ENCODE assay signal across 17 cellular contexts in the genomic region with DNA sequence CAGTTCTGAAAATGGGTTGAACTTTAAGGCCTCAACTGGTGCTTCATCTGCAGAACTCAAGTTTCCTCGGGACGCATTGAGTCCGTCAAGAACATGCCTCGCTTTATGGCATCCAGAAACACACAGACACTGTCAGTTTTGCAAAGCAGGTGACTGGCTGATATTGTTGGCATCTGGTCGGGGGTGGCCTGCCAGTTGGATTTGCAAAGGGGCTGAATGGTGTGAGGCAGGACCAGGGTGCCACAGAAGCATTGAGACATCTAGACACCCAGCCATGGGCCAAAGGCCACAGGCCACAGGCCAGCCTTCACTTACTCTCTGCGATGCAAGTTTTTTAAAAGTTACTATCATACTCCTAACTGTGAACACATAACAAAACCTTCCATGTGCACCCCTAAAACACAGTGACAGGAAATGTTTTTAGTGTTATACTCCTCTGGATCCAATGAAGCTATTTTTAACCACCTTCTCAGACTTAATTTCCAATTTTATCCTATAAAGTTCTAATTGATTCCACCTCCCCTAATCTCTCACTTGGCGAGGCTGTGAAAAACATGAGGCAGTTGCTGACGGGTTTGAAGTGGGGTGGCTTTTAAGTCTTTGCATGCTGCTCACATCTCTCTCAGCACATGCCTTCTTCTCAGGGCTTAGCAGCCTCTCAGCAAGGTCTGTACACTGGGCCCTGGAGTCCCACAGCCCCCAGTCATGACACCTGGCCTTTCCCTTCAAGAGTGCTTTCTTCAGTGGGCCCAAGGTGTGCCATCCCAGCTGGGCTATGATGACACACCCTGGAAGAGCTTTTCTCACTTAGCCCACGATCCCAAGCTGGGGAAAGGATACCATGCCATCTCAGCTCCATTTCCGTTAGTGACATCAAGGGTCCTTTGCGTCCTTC. TPM values are rescaled to one million over a fixed set of nuclear protein-coding genes. Genes with fewer than 3 reads are reported as not detected.
A peak's percentile ranks its signal among the peaks of the same experiment; 100 is the strongest.
DNase-seq lines count a peak whose midpoint lies in the region; ATAC-seq, FAIRE-seq and TF ChIP-seq lines count a peak whose summit lies in the region.
"Had no signal": no experiment of that assay in that cellular context is flagged by ENCODE, and none has a peak within 500 bp of the region (broad histone marks: within the 10 kb centered on the region; RNA-seq: fewer than 3 reads in every experiment).

No MANE protein-coding gene starts in this region.

- peak overlapping the region; percentile 88 for H3K27ac Mint-ChIP-seq in neural crest cell (ENCODE audit: unreplicated experiment)

- no peaks in the 10 kb centered on the region for H3K27me3 Mint-ChIP-seq in neural crest cell (ENCODE audit: low read depth)

- peaks cover 7% of the 10 kb centered on the region for H3K36me3 Mint-ChIP-seq in neural crest cell (ENCODE audit: low read depth)

- no peak overlapping the region for H3K4me3 ChIP-seq in heart left ventricle
- H3K4me3 ChIP-seq in bronchial epithelial cell (ENCODE audit: low read depth, low read length), result no peak overlapping the region
- no peak overlapping the region for H3K4me3 ChIP-seq in aorta (ENCODE audit: low read length in 2 of 2)
- H3K4me3 ChIP-seq: A549 had no signal

- ATAC-seq in heart left ventricle (no peak), left ventricle myocardium superior (no peak), aorta (ENCODE audit: low FRiP score) (no peak), HG03342 (IDR thresholded peaks at IDR 0.05; ENCODE audit: unreplicated experiment) (no peak)
- ATAC-seq: A549 had no signal

- peak; percentile 72 for FAIRE-seq in bronchial epithelial cell (lab: Jason Lieb, UNC)
- FAIRE-seq: A549 had no signal

- H3K4me1 ChIP-seq in heart left ventricle (peaks cover 0 to 37% (median 26%) of the 10 kb centered on the region in 12 donors), aorta (ENCODE audit: control insufficient read depth in 1 of 2, insufficient read depth in 2 of 2, low read length in 2 of 2) (peaks cover 0 to 3% of the 10 kb centered on the region in 2 donors)
- H3K4me1 ChIP-seq: A549 had no signal

- H3K27me3 ChIP-seq in heart left ventricle (no peaks in the 10 kb centered on the region), bronchial epithelial cell (ENCODE audit: control insufficient read depth, insufficient read depth, low read length) (no peaks in the 10 kb centered on the region), aorta (ENCODE audit: control insufficient read depth in 1 of 2, insufficient read depth in 2 of 2, low read length in 1 of 2) (no peaks in the 10 kb centered on the region)

- H3K9me3 Mint-ChIP-seq in neural crest cell, result no peaks in the 10 kb centered on the region
- H3K9me3 Mint-ChIP-seq: H9 had no signal

- DNase-seq in heart left ventricle, result peak in 3 of 5 donors; percentile 8 to 27 (median 18)
- no peak for DNase-seq in left ventricle myocardium superior
- DNase-seq in bronchial epithelial cell (ENCODE audit: low read depth), result no peak
- no peak for DNase-seq in neural crest cell (ENCODE audit: low read depth, low spot score)
- DNase-seq in aorta, result peak; percentile 24 to 71
- no peak for DNase-seq in GM10266 (ENCODE audit: extremely low spot score)
- DNase-seq: DMS79 treated with DMSO at 0.1 percent for 48 hours, H9, NCI-H1417 treated with DMSO at 0.1 percent for 48 hours, NCI-H187 treated with DMSO at 0.1 percent for 48 hours, NCI-H2227 treated with DMSO at 0.1 percent for 48 hours, NCI-H524, NCI-H82, OCI-M1 had no signal

- no peak for TF ChIP-seq POLR2A in heart left ventricle (IDR thresholded peaks at IDR 0.05)

- H3K4me1 Mint-ChIP-seq in neural crest cell, result peaks cover 21% of the 10 kb centered on the region

- H3K27ac ChIP-seq in heart left ventricle (no peak overlapping the region), aorta (ENCODE audit: low read depth in 1 of 2, low read length in 2 of 2) (no peak overlapping the region)
- H3K27ac ChIP-seq: A549, HL-60 had no signal

- TF ChIP-seq CTCF in heart left ventricle (IDR thresholded peaks at IDR 0.05) (no peak), bronchial epithelial cell (IDR thresholded peaks at IDR 0.05; ENCODE audit: insufficient read depth, low read length, severe bottlenecking) (no peak), neural crest cell (conservative IDR thresholded peaks at IDR 0.05) (no peak), GM10266 (IDR thresholded peaks at IDR 0.05; ENCODE audit: control insufficient read depth, insufficient read depth, low read depth, missing control alignments) (no peak)

- H3K4me3 Mint-ChIP-seq in neural crest cell, result no peak overlapping the region
- H3K4me3 Mint-ChIP-seq: H9 had no signal

- 89 to 94% (median 93%) methylated on average over 8 to 11 of the region's 11 CpGs for WGBS in heart left ventricle, 4 donors
- WGBS in aorta, 2 donors, result 96% methylated on average over 11 of the region's 11 CpGs

- H3K36me3 ChIP-seq in heart left ventricle (peaks cover 0 to 4% (median 0%) of the 10 kb centered on the region in 9 donors), bronchial epithelial cell (ENCODE audit: control insufficient read depth, insufficient read depth, low read length) (no peaks in the 10 kb centered on the region), aorta (ENCODE audit: control insufficient read depth in 1 of 2, insufficient read depth in 2 of 2, low read length in 1 of 2) (no peaks in the 10 kb centered on the region)

- intact Hi-C loops in heart left ventricle (cut with DNase I), result no loop called here
- intact Hi-C loops in left ventricle myocardium superior (cut with micrococcal nuclease), result no loop called here
- intact Hi-C loops in aorta (cut with DNase I), result no loop called here

- H3K9me3 ChIP-seq in heart left ventricle (no peaks in the 10 kb centered on the region), aorta (ENCODE audit: control insufficient read depth, low read length) (no peaks in the 10 kb centered on the region)
- H3K9me3 ChIP-seq: A549 had no signal

RNA-seq across cellular contexts. Expression of gene DUSP7, which starts 38.5 kb away (rescaled TPM):
- total RNA-seq in heart left ventricle (10 to 100 TPM; 14.5 to 33.2 (median 20.7) TPM), left ventricle myocardium superior (25.2 TPM), bronchial epithelial cell (38.2 and 42.4 TPM in 2 replicates), neural crest cell (24.2 and 24.3 TPM in 2 replicates), aorta (10 to 100 TPM; 36.8 to 54.1 TPM)
- polyA plus RNA-seq in heart left ventricle (10 to 100 TPM in 1 of 2 donors, 1 to 10 TPM in 1; 9.2 to 26.1 TPM), aorta (10 to 100 TPM in 1 of 2 donors, 1 to 10 TPM in 1; 8.8 to 14.4 TPM)

RNA-seq across cellular contexts. Expression of gene POC1A, which starts 59.4 kb away (rescaled TPM):
- total RNA-seq in heart left ventricle, result 1 to 10 TPM in 7 of 9 donors, under 1 TPM in 2; 0.66 to 5.2 (median 1.4) TPM
- polyA plus RNA-seq in heart left ventricle, result 1 to 10 TPM in 1 of 2 donors, under 1 TPM in 1; 0.50 to 3.0 TPM
- 1.5 TPM for total RNA-seq in left ventricle myocardium superior
- total RNA-seq in bronchial epithelial cell, result 1.8 and 3.3 TPM in 2 replicates
- 27.7 and 30.1 TPM in 2 replicates for total RNA-seq in neural crest cell
- 1 to 10 TPM in 1 of 2 donors, under 1 TPM in 1; 0.91 to 2.1 TPM for total RNA-seq in aorta
- 1 to 10 TPM in 1 of 2 donors, under 1 TPM in 1; 0.38 to 1.6 TPM for polyA plus RNA-seq in aorta

Comparison
In these comparisons a context has a peak if more than half of its experiments do, and no peak if none do; other contexts are left out.
1. DNase-seq: peak in heart left ventricle (3 of 5) and aorta (2 of 2); none in left ventricle myocardium superior (single experiment), bronchial epithelial cell (single experiment), neural crest cell (single experiment) and GM10266 (single experiment).